ENCODE assay signal across 20 cellular contexts in genomic region chr16:67959930-67960329, GRCh38. TPM values are rescaled to one million over a fixed set of nuclear protein-coding genes. Genes with fewer than 3 reads are reported as not detected.
DNase-seq lines count a peak whose midpoint lies in the region; ATAC-seq, FAIRE-seq and TF ChIP-seq lines count a peak whose summit lies in the region.
"Had no signal": no experiment of that assay in that cellular context is flagged by ENCODE, and none has a peak within 500 bp of the region (broad histone marks: within the 10 kb centered on the region; RNA-seq: fewer than 3 reads in every experiment).

No MANE protein-coding gene starts in this region.

- H3K9ac ChIP-seq in stomach smooth muscle (ENCODE audit: low read length in 2 of 2): peak overlapping the region in 1 of 2 donors; percentile 36

- peak overlapping the region; percentile 45 for H3K27ac Mint-ChIP-seq in chondrocyte (ENCODE audit: unreplicated experiment)
- H3K27ac Mint-ChIP-seq: activated CD8-positive, alpha-beta memory T cell treated with anti-CD3 and anti-CD28 coated beads, Interleukin-2, amount 10 ng/mL, durations not matched to agents 7 days and 5 days; B cell had no signal

- H3K4me1 ChIP-seq in muscle layer of duodenum (ENCODE audit: control insufficient read depth in 1 of 2, insufficient read depth in 2 of 2, low read length in 2 of 2) (peaks cover 20 to 37% of the 10 kb centered on the region in 2 donors), stomach smooth muscle (ENCODE audit: control insufficient read depth, insufficient read depth, low read length) (peaks cover 55% of the 10 kb centered on the region)

- H3K27me3 ChIP-seq in muscle layer of duodenum (ENCODE audit: low read depth, low read length): no peaks in the 10 kb centered on the region
- H3K27me3 ChIP-seq in stomach smooth muscle (ENCODE audit: control insufficient read depth in 1 of 2, insufficient read depth in 2 of 2, low read length in 2 of 2): no peaks in the 10 kb centered on the region

- no peak for FAIRE-seq in GM12892 (lab: Jason Lieb, UNC)

- TF ChIP-seq CTCF in RWPE1 (conservative IDR thresholded peaks at IDR 0.05; ENCODE audit: low read depth): no peak
- TF ChIP-seq CTCF in chondrocyte (IDR thresholded peaks at IDR 0.05): no peak

- POLR2A ChIA-PET in RWPE1 (lab: Yijun Ruan, JAX; ENCODE audit: low non-redundant PET): no interaction called here

- CTCF ChIA-PET in RWPE1 (lab: Yijun Ruan, JAX): interaction anchor here (0.7 kb wide), 1 partner anchor 484 kb away, joined by 3 read pairs; no protein-coding TSS in a partner anchor

- H3K4me3 ChIP-seq in muscle layer of duodenum (ENCODE audit: low read depth in 1 of 2, low read length in 2 of 2) (no peak overlapping the region), stomach smooth muscle (ENCODE audit: low read length in 2 of 2) (no peak overlapping the region)

- DNase-seq in RWPE1 (ENCODE audit: low spot score) (no peak), chondrocyte (ENCODE audit: low spot score) (no peak), GM12892 (ENCODE audit: insufficient read length) (no peak), NCI-H2081 (lab: John Stamatoyannopoulos, UW) (no peak)
- DNase-seq: activated CD4-positive, alpha-beta T cell treated with anti-CD3 and anti-CD28 coated beads for 1 hour; activated CD8-positive, alpha-beta memory T cell treated with anti-CD3 and anti-CD28 coated beads, Interleukin-2, amount 10 ng/mL, durations not matched to agents 7 days and 5 days; activated gamma-delta T cell; GF-D8; GOT3; Karpas-422; NCI-H146; SHP77 treated with DMSO at 0.1 percent for 48 hours; T-helper 9 cell had no signal

- ATAC-seq in HG02798 (IDR thresholded peaks at IDR 0.05; ENCODE audit: poor library complexity, unreplicated experiment) (no peak), HG02571 (IDR thresholded peaks at IDR 0.05; ENCODE audit: unreplicated experiment) (no peak)
- ATAC-seq: activated CD8-positive, alpha-beta memory T cell treated with anti-CD3 and anti-CD28 coated beads, Interleukin-2, amount 10 ng/mL, durations not matched to agents 7 days and 5 days had no signal

- peaks cover 44% of the 10 kb centered on the region for H3K4me1 Mint-ChIP-seq in chondrocyte (ENCODE audit: low read depth)
- H3K4me1 Mint-ChIP-seq: activated CD8-positive, alpha-beta memory T cell treated with anti-CD3 and anti-CD28 coated beads, Interleukin-2, amount 10 ng/mL, durations not matched to agents 7 days and 5 days; B cell had no signal

- H3K9me3 Mint-ChIP-seq in chondrocyte (ENCODE audit: low read depth): no peaks in the 10 kb centered on the region

- no peak for TF ChIP-seq POLR2A in GM12892 (IDR thresholded peaks at IDR 0.05; ENCODE audit: low read depth, low read length)

- H3K4me3 Mint-ChIP-seq in chondrocyte (ENCODE audit: unreplicated experiment): peak overlapping the region; percentile 31
- H3K4me3 Mint-ChIP-seq: activated CD8-positive, alpha-beta memory T cell treated with anti-CD3 and anti-CD28 coated beads, Interleukin-2, amount 10 ng/mL, durations not matched to agents 7 days and 5 days; B cell had no signal

- H3K36me3 ChIP-seq in muscle layer of duodenum (ENCODE audit: control insufficient read depth in 1 of 2, insufficient read depth in 2 of 2, low read length in 2 of 2) (peaks cover 28 to 61% of the 10 kb centered on the region in 2 donors), stomach smooth muscle (ENCODE audit: control insufficient read depth in 2 of 2, insufficient read depth in 2 of 2, low read length in 2 of 2) (peaks cover 50 to 64% of the 10 kb centered on the region in 2 donors)

- H3K27ac ChIP-seq in RWPE1: peak overlapping the region; percentile 80
- peak overlapping the region; percentile 30 for H3K27ac ChIP-seq in muscle layer of duodenum (ENCODE audit: low read length)
- H3K27ac ChIP-seq in stomach smooth muscle (ENCODE audit: low read length): peak overlapping the region; percentile 46

- H3K27me3 Mint-ChIP-seq in chondrocyte (ENCODE audit: low read depth): no peaks in the 10 kb centered on the region
- H3K27me3 Mint-ChIP-seq: activated CD8-positive, alpha-beta memory T cell treated with anti-CD3 and anti-CD28 coated beads, Interleukin-2, amount 10 ng/mL, durations not matched to agents 7 days and 5 days; B cell had no signal

- H3K36me3 Mint-ChIP-seq in chondrocyte (ENCODE audit: low read depth): peaks cover 39% of the 10 kb centered on the region

- no peaks in the 10 kb centered on the region for H3K9me3 ChIP-seq in muscle layer of duodenum (ENCODE audit: control insufficient read depth in 1 of 2, low read length in 2 of 2)
- H3K9me3 ChIP-seq in stomach smooth muscle (ENCODE audit: control insufficient read depth in 2 of 2, low read length in 2 of 2): no peaks in the 10 kb centered on the region

RNA-seq across cellular contexts. Expression of gene SLC12A4, which starts 8.5 kb away (rescaled TPM):
- 117 to 138 TPM (median 132 TPM) in 3 replicates for total RNA-seq in chondrocyte
- polyA plus RNA-seq in GM12892 (2012; ENCODE audit: missing spikeins): 22.4 TPM

RNA-seq across cellular contexts. Expression of gene LCAT, which starts 16.0 kb away (rescaled TPM):
- 35.8 to 43.1 TPM (median 38.2 TPM) in 3 replicates for total RNA-seq in chondrocyte
- polyA plus RNA-seq in GM12892 (2012; ENCODE audit: missing spikeins): 11.3 TPM

RNA-seq across cellular contexts. Expression of gene DPEP3, which starts 20.4 kb away (rescaled TPM):
- not detected in 3 replicates for total RNA-seq in chondrocyte
- polyA plus RNA-seq in GM12892 (2012; ENCODE audit: missing spikeins): 0.30 TPM
- total RNA-seq: dermis microvascular lymphatic vessel endothelial cell, myocyte had no signal

RNA-seq across cellular contexts. Expression of gene PSMB10, which starts 23.3 kb away (rescaled TPM):
- 30.1 to 43.2 TPM (median 33.9 TPM) in 3 replicates for total RNA-seq in chondrocyte
- polyA plus RNA-seq in GM12892 (2012; ENCODE audit: missing spikeins): 130 TPM

RNA-seq across cellular contexts. Expression of gene CTRL, which starts 28.3 kb away (rescaled TPM):
- total RNA-seq in chondrocyte: not detected in 3 replicates
- polyA plus RNA-seq in GM12892 (2012; ENCODE audit: missing spikeins): 2.9 TPM

Comparison
In these comparisons a context has a peak if more than half of its experiments do, and no peak if none do; other contexts are left out.
1. H3K27ac ChIP-seq: peak in every context shown above with its lines; median percentile 80 in RWPE1; 46 in stomach smooth muscle; 30 in muscle layer of duodenum.